In the genomic region with DNA sequence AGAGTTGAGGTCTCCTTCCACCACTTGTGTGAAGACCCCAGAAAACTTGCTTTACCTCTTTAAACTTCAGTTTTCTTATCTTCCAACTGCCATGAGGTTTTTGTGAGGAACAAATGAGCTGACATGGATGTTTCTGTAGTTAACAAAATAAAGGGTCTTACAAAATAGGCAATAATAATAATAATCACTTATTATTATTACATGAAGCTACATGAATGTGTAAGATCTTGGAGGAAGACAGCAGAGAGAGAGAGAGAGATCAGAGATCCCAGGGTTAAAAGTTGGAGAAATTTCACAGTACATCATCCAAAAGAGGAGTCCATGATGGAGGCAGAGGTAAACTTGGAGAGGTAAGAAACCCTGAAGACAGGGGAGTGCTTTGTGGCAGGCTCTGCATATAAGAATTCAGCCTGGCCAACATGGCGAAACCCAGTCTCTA, we compare ENCODE assay signal across 10 cellular contexts. TPM values are rescaled to one million over a fixed set of nuclear protein-coding genes. Genes with fewer than 3 reads are reported as not detected.
DNase-seq lines count a peak whose midpoint lies in the region; ATAC-seq, FAIRE-seq and TF ChIP-seq lines count a peak whose summit lies in the region.
"Had no signal": no experiment of that assay in that cellular context is flagged by ENCODE, and none has a peak within 500 bp of the region (broad histone marks: within the 10 kb centered on the region; RNA-seq: fewer than 3 reads in every experiment).

No MANE protein-coding gene starts in this region.

- intact Hi-C loops in kidney (cut with DNase I) = no loop called here

- H3K4me3 ChIP-seq in SU-DHL-6 (ENCODE audit: insufficient read depth, low read length, poor library complexity, severe bottlenecking) (no peak overlapping the region), kidney (ENCODE audit: low read length in 2 of 2) (no peak overlapping the region)
- H3K4me3 ChIP-seq: spleen had no signal

- H3K36me3 ChIP-seq in SU-DHL-6 (ENCODE audit: low read length) (peaks cover 9% of the 10 kb centered on the region; the same call in 1 of the 2 replicates), kidney (ENCODE audit: control insufficient read depth in 1 of 2, insufficient read depth in 2 of 2, low read length in 2 of 2) (peaks cover 0 to 5% of the 10 kb centered on the region in 2 donors)

- peaks cover 28% of the 10 kb centered on the region for H3K4me1 Mint-ChIP-seq in HFFc6 (ENCODE audit: low read depth)
- H3K4me1 Mint-ChIP-seq in stimulated activated naive CD8-positive, alpha-beta T cell treated with anti-CD3 and anti-CD28 coated beads, Interleukin-15, amount 100 ng/mL, for 72 hours = peaks cover 55% of the 10 kb centered on the region

- no peaks in the 10 kb centered on the region for H3K27me3 ChIP-seq in SU-DHL-6 (ENCODE audit: low read length)
- H3K27me3 ChIP-seq: spleen had no signal

- H3F3A ChIP-seq in SU-DHL-6 (ENCODE audit: insufficient read depth) = peaks cover 63% of the 10 kb centered on the region

- no peak overlapping the region for H3K4me3 Mint-ChIP-seq in HFFc6
- H3K4me3 Mint-ChIP-seq in stimulated activated naive CD8-positive, alpha-beta T cell treated with anti-CD3 and anti-CD28 coated beads, Interleukin-15, amount 100 ng/mL, for 72 hours = no peak overlapping the region

- DNase-seq in DMS 273 (lab: John Stamatoyannopoulos, UW; ENCODE audit: unreplicated experiment) = peak; percentile 61
- DNase-seq in HFFc6 = peak; percentile 25
- peak; percentile 20 for DNase-seq in iris pigment epithelial cell (ENCODE audit: low read depth)
- DNase-seq in stimulated activated naive CD8-positive, alpha-beta T cell treated with anti-CD3 and anti-CD28 coated beads, Interleukin-15, amount 100 ng/mL, for 72 hours = no peak
- no peak for DNase-seq in A172 (ENCODE audit: low spot score)
- no peak for DNase-seq in kidney
- DNase-seq: aorta, DMS79 treated with DMSO at 0.1 percent for 48 hours, spleen had no signal

- H3K27ac ChIP-seq in SU-DHL-6 (ENCODE audit: low read depth, low read length) (peak overlapping the region; percentile 74), kidney (ENCODE audit: low read depth in 2 of 2, low read length in 2 of 2) (no peak overlapping the region)

- H3K9ac ChIP-seq in SU-DHL-6 (ENCODE audit: low read length) = peak overlapping the region; percentile 81; the same call in 1 of the 2 replicates
- H3K9ac ChIP-seq in kidney (ENCODE audit: low read length in 2 of 2) = no peak overlapping the region

- H3K9me2 ChIP-seq in SU-DHL-6 (replicated peaks; ENCODE audit: insufficient read depth, low read length) = no peaks in the 10 kb centered on the region

- no peak for FAIRE-seq in kidney (lab: Jason Lieb, UNC)

- no peak overlapping the region for H2AFZ ChIP-seq in SU-DHL-6 (ENCODE audit: low read depth, low read length, severe bottlenecking)

- H3K36me3 Mint-ChIP-seq in HFFc6 (ENCODE audit: low read depth) = peaks cover 18% of the 10 kb centered on the region

- H3K79me2 ChIP-seq in SU-DHL-6 (ENCODE audit: insufficient read depth, low read length) = peaks cover 31% of the 10 kb centered on the region

- H3K4me1 ChIP-seq in kidney (ENCODE audit: control insufficient read depth in 1 of 2, insufficient read depth in 1 of 2, low read depth in 1 of 2, low read length in 2 of 2) = peaks cover 0 to 10% of the 10 kb centered on the region in 2 donors

- TF ChIP-seq CTCF in HFFc6 (IDR thresholded peaks at IDR 0.05) (no peak), SU-DHL-6 (IDR thresholded peaks at IDR 0.05; ENCODE audit: insufficient read depth, low read length, poor library complexity, severe bottlenecking) (no peak), kidney (IDR thresholded peaks at IDR 0.05; ENCODE audit: borderline replicate concordance, extremely low read depth, insufficient read depth) (no peak)

- peak overlapping the region; percentile 80 for H3K27ac Mint-ChIP-seq in HFFc6
- H3K27ac Mint-ChIP-seq in stimulated activated naive CD8-positive, alpha-beta T cell treated with anti-CD3 and anti-CD28 coated beads, Interleukin-15, amount 100 ng/mL, for 72 hours = no peak overlapping the region

- H3K9me3 ChIP-seq in SU-DHL-6 (ENCODE audit: insufficient read depth, low read length) = no peaks in the 10 kb centered on the region
- H3K9me3 ChIP-seq in kidney (ENCODE audit: control insufficient read depth in 1 of 2, low read length in 2 of 2) = no peaks in the 10 kb centered on the region
- H3K9me3 ChIP-seq: spleen had no signal

- H3K9me3 Mint-ChIP-seq in HFFc6 = peaks cover 7% of the 10 kb centered on the region; the same call in 1 of the 2 replicates
- H3K9me3 Mint-ChIP-seq in stimulated activated naive CD8-positive, alpha-beta T cell treated with anti-CD3 and anti-CD28 coated beads, Interleukin-15, amount 100 ng/mL, for 72 hours = no peaks in the 10 kb centered on the region

- no peak for ATAC-seq in stimulated activated naive CD8-positive, alpha-beta T cell treated with anti-CD3 and anti-CD28 coated beads, Interleukin-15, amount 100 ng/mL, for 72 hours

- H4K20me1 ChIP-seq in SU-DHL-6 (ENCODE audit: low read depth, low read length) = no peaks in the 10 kb centered on the region

- H3K4me2 ChIP-seq in SU-DHL-6 (ENCODE audit: low read depth, low read length, poor library complexity, severe bottlenecking) = peak overlapping the region; percentile 28

- peaks cover 46% of the 10 kb centered on the region for H3K27me3 Mint-ChIP-seq in HFFc6 (ENCODE audit: insufficient read depth)
- no peaks in the 10 kb centered on the region for H3K27me3 Mint-ChIP-seq in stimulated activated naive CD8-positive, alpha-beta T cell treated with anti-CD3 and anti-CD28 coated beads, Interleukin-15, amount 100 ng/mL, for 72 hours

RNA-seq across cellular contexts. Expression of a gene that starts 10.7 kb away (rescaled TPM):
- total RNA-seq in HFFc6 (2021; fragmentation: NEBNext Ultra II Directional; extraction: Animal tissue kit (Norgen Biotek cat#: 25700)) = 10 to 100 TPM; 30.9 to 45.4 (median 38.4) TPM
- 20.1 and 28.6 TPM in 2 replicates for total RNA-seq in A172 (2014; rRNA removed; shearing (Covaris generic))
- total RNA-seq in kidney = 19.9 TPM
- polyA plus RNA-seq in kidney (ENCODE audit: insufficient read depth, low read depth, low replicate concordance) = 5.7 TPM

RNA-seq across cellular contexts. Expression of a gene that starts 36.3 kb away (rescaled TPM):
- total RNA-seq in HFFc6 (2021; fragmentation: NEBNext Ultra II Directional; extraction: Animal tissue kit (Norgen Biotek cat#: 25700)) = 10 to 100 TPM; 20.9 to 33.0 (median 28.2) TPM
- total RNA-seq in A172 (2014; rRNA removed; shearing (Covaris generic)) = 15.2 and 17.1 TPM in 2 replicates
- total RNA-seq in kidney = 30.2 TPM
- polyA plus RNA-seq in kidney (ENCODE audit: insufficient read depth, low read depth, low replicate concordance) = 27.7 TPM

Comparison
In these comparisons a context has a peak if more than half of its experiments do, and no peak if none do; other contexts are left out.
1. DNase-seq: peak in DMS 273 (single experiment), HFFc6 (single experiment) and iris pigment epithelial cell (single experiment); none in stimulated activated naive CD8-positive, alpha-beta T cell treated with anti-CD3 and anti-CD28 coated beads, Interleukin-15, amount 100 ng/mL, for 72 hours (0 of 2), A172 (single experiment) and kidney (single experiment).